ENCODE assay signal across 19 cellular contexts in genomic region chr2:233699424-233700027, GRCh38. TPM values are rescaled to one million over a fixed set of nuclear protein-coding genes. Genes with fewer than 3 reads are reported as not detected.
A peak's percentile ranks its signal among the peaks of the same experiment; 100 is the strongest.
DNase-seq lines count a peak whose midpoint lies in the region; ATAC-seq and TF ChIP-seq lines count a peak whose summit lies in the region.
"Had no signal": no experiment of that assay in that cellular context is flagged by ENCODE, and none has a peak within 500 bp of the region (broad histone marks: within the 10 kb centered on the region; RNA-seq: fewer than 3 reads in every experiment).

No MANE protein-coding gene starts in this region.

- no peak overlapping the region for H2AK5ac ChIP-seq in IMR-90 (ENCODE audit: low read depth, low read length)

- H2BK120ac ChIP-seq in IMR-90 (ENCODE audit: low read depth, low read length), result no peak overlapping the region

- no peak overlapping the region for H3K14ac ChIP-seq in IMR-90 (replicated peaks; ENCODE audit: low read depth, low read length)

- no peaks in the 10 kb centered on the region for H3K79me1 ChIP-seq in IMR-90 (ENCODE audit: low read depth in 1 of 2, low read length in 2 of 2)

- H4K8ac ChIP-seq in IMR-90 (ENCODE audit: low read depth in 2 of 2, low read length in 2 of 2), result no peak overlapping the region; a peak in 1 of 4 replicates

- DNase-seq in IMR-90 (no peak), brain microvascular endothelial cell (no peak), right lobe of liver (no peak), LoVo (ENCODE audit: low spot score) (no peak), Right ventricle myocardium superior (no peak), KBM-7 (no peak), iPS-NIHi7 (ENCODE audit: extremely low spot score) (no peak)
- DNase-seq: activated CD4-positive, CD25-positive, alpha-beta regulatory T cell treated with anti-CD3 and anti-CD28 coated beads, Interleukin-2, amount 50 U/mL, for 72 hours; activated naive CD4-positive, alpha-beta T cell treated with anti-CD3 and anti-CD28 coated beads, Interleukin-2, amount 50 U/mL, for 16 hours; NCI-H187 treated with DMSO at 0.1 percent for 48 hours; NCI-H526; Peyer's patch; T-helper 1 cell had no signal

- H3K27ac ChIP-seq in 22Rv1 (peak overlapping the region; percentile 21; the same call in 1 of the 2 replicates), IMR-90 (ENCODE audit: insufficient read depth, low read length) (peak overlapping the region; percentile 99; the same call in 1 of the 2 replicates), brain microvascular endothelial cell (peak overlapping the region; percentile 53), right lobe of liver (peak overlapping the region in 2 of 3 donors; percentile 62 to 86)
- H3K27ac ChIP-seq: gastroesophageal sphincter, HL-60 had no signal

- WGBS in IMR-90 (ENCODE audit: extremely low coverage in 2 of 2, insufficient read length in 1 of 2), 2 experiments, result no CpG with 5 or more reads among the region's 8 CpGs
- 65% methylated on average over 7 of the region's 8 CpGs for WGBS in right lobe of liver (ENCODE audit: insufficient coverage, low coverage, low lambda C conversion rate, missing lambda C conversion rate)

- H2AFZ ChIP-seq in IMR-90 (replicated peaks; ENCODE audit: low read length, poor library complexity), result no peak overlapping the region

- H4K5ac ChIP-seq in IMR-90 (ENCODE audit: low read depth, low read length), result peak overlapping the region; percentile 100

- no peaks in the 10 kb centered on the region for H4K20me1 ChIP-seq in IMR-90 (ENCODE audit: insufficient read depth, low read length)

- H3K36me3 ChIP-seq in IMR-90 (ENCODE audit: control insufficient read depth, insufficient read depth, low read length) (no peaks in the 10 kb centered on the region), brain microvascular endothelial cell (replicated peaks) (no peaks in the 10 kb centered on the region), right lobe of liver (no peaks in the 10 kb centered on the region)
- H3K36me3 ChIP-seq: gastroesophageal sphincter, Peyer's patch, prostate gland had no signal

- H3K27me3 ChIP-seq in IMR-90 (ENCODE audit: control insufficient read depth, insufficient read depth, low read length) (no peaks in the 10 kb centered on the region), brain microvascular endothelial cell (replicated peaks) (no peaks in the 10 kb centered on the region), right lobe of liver (no peaks in the 10 kb centered on the region)
- H3K27me3 ChIP-seq: gastroesophageal sphincter, Peyer's patch had no signal

- H3K9me1 ChIP-seq in IMR-90 (ENCODE audit: insufficient read depth, low read length), result no peaks in the 10 kb centered on the region

- TF ChIP-seq CTCF in 22Rv1 (IDR thresholded peaks at IDR 0.05) (no peak), IMR-90 (conservative IDR thresholded peaks at IDR 0.05; ENCODE audit: low read depth, low read length) (no peak), brain microvascular endothelial cell (IDR thresholded peaks at IDR 0.05; ENCODE audit: low read depth, low read length, missing control alignments) (no peak), right lobe of liver (IDR thresholded peaks at IDR 0.05) (no peak)

- H3K4me1 ChIP-seq in IMR-90 (ENCODE audit: control insufficient read depth, insufficient read depth, low read length) (peaks cover 4% of the 10 kb centered on the region), right lobe of liver (peaks cover 0 to 49% (median 18%) of the 10 kb centered on the region in 4 donors)
- H3K4me1 ChIP-seq: gastroesophageal sphincter, prostate gland had no signal

- TF ChIP-seq RAD21 in IMR-90 (IDR thresholded peaks at IDR 0.05; ENCODE audit: low read length), result no peak

- H3K9me3 ChIP-seq in IMR-90 (ENCODE audit: control insufficient read depth, insufficient read depth, low read length) (no peaks in the 10 kb centered on the region), right lobe of liver (no peaks in the 10 kb centered on the region)
- H3K9me3 ChIP-seq: gastroesophageal sphincter, Peyer's patch, prostate gland had no signal

- H3K23ac ChIP-seq in IMR-90 (ENCODE audit: low read depth, low read length), result no peak overlapping the region

- no peak overlapping the region for H3K4ac ChIP-seq in IMR-90 (ENCODE audit: low read depth, low read length)

- CTCF ChIA-PET in IMR-90 (lab: Yijun Ruan, JAX), result no interaction called here

- POLR2A ChIA-PET in IMR-90 (lab: Charles Lee; ENCODE audit: unreplicated experiment), result no interaction called here

- H3K4me3 ChIP-seq in IMR-90 (ENCODE audit: insufficient read depth, low read depth, low read length) (no peak overlapping the region), brain microvascular endothelial cell (ENCODE audit: low read depth, low read length) (no peak overlapping the region), right lobe of liver (no peak overlapping the region)
- H3K4me3 ChIP-seq: gastroesophageal sphincter, Peyer's patch, prostate gland had no signal

- no peak overlapping the region for H2BK15ac ChIP-seq in IMR-90 (ENCODE audit: low read depth, low read length)

- no peak overlapping the region for H3K4me2 ChIP-seq in IMR-90 (ENCODE audit: low read depth, low read length)

- H2BK20ac ChIP-seq in IMR-90 (ENCODE audit: low read depth, low read length), result no peak overlapping the region

- intact Hi-C loops in IMR-90 (cut with micrococcal nuclease), result no loop called here
- intact Hi-C loops in right lobe of liver (cut with DNase I), result no loop called here
- intact Hi-C loops in Right ventricle myocardium superior (cut with DNase I), result no loop called here

- peak overlapping the region; percentile 48; the same call in 1 of the 2 replicates for H3K9ac ChIP-seq in IMR-90 (ENCODE audit: low read depth, low read length)

- H2AK9ac ChIP-seq in IMR-90 (replicated peaks; ENCODE audit: low read depth, low read length, poor library complexity), result no peak overlapping the region

- no peak overlapping the region for H3K56ac ChIP-seq in IMR-90 (ENCODE audit: extremely low read depth, insufficient read depth, low read length)

- dilution Hi-C loops in IMR-90 (cut with HindIII; ENCODE audit: low sequenced_read_pairs, unreplicated experiment), result no loop called here

- H2BK5ac ChIP-seq in IMR-90 (ENCODE audit: low read depth, low read length, poor library complexity, severe bottlenecking), result peak overlapping the region; percentile 55

- ATAC-seq in IMR-90 (ENCODE audit: low read depth) (no peak), right lobe of liver (peak in 1 of 4 donors; percentile 32), Right ventricle myocardium superior (ENCODE audit: poor library complexity) (no peak)
- ATAC-seq: gastroesophageal sphincter had no signal

- BruUV-seq in IMR-90 (replicated peaks; lab: Mats Ljungman, UMichigan), result no TSS peak

- TF ChIP-seq POLR2A in IMR-90 (IDR thresholded peaks at IDR 0.05; ENCODE audit: low read depth, low read length) (no peak), right lobe of liver (IDR thresholded peaks at IDR 0.05) (no peak)

- H3K18ac ChIP-seq in IMR-90 (ENCODE audit: low read depth, low read length), result peak overlapping the region; percentile 100

- in situ Hi-C loops in IMR-90 (cut with MboI; ENCODE audit: low sequenced_read_pairs) (no loop called here), brain microvascular endothelial cell (cut with HindIII; ENCODE audit: low pct_ligation_motif_present, low sequenced_read_pairs) (no loop called here), KBM-7 (cut with MboI; ENCODE audit: low pct_unique_long_range_greater_than_20kb, low sequenced_read_pairs) (no loop called here)

- peak overlapping the region; percentile 21; the same call in 1 of the 2 replicates for H4K91ac ChIP-seq in IMR-90 (ENCODE audit: insufficient read depth, low read depth, low read length)

TF ChIP-seq in IMR-90, 13 proteins besides CTCF, POLR2A, EP300 and RAD21 (continues in another document):
- TF ChIP-seq MAZ (IDR thresholded peaks at IDR 0.05; ENCODE audit: borderline replicate concordance, low read depth, low read length), result no peak
- TF ChIP-seq SMC3 (IDR thresholded peaks at IDR 0.05; ENCODE audit: low read depth, low read length), result no peak
- TF ChIP-seq RFX5 (IDR thresholded peaks at IDR 0.05; ENCODE audit: low read depth, low read length), result no peak

RNA-seq across cellular contexts. Expression of gene UGT1A6, which starts 6.8 kb away (rescaled TPM):
- total RNA-seq in IMR-90 (2012; rRNA removed) (not detected in 2 replicates), right lobe of liver (100 to 1,000 TPM in 4 of 6 experiments, 10 to 100 TPM in 2; 79.4 to 315 (median 139) TPM), Right ventricle myocardium superior (0.32 TPM)
- not detected in 2 replicates for polyA plus RNA-seq in IMR-90 (2012; rRNA removed)
- 0.03 TPM in 1 of 2 replicates, not detected in the other for polyA plus RNA-seq in IMR-90 (2012; cell fraction: cytosol; rRNA removed)
- polyA plus RNA-seq in IMR-90 (2012; cell fraction: nucleus; rRNA removed; ENCODE audit: low replicate concordance), result not detected in 2 replicates
- total RNA-seq: A172, G401 had no signal

RNA-seq across cellular contexts. Expression of gene UGT1A5, which starts 13.2 kb away (rescaled TPM):
- total RNA-seq in IMR-90 (2012; rRNA removed) (not detected in 2 replicates), right lobe of liver (10 to 100 TPM in 1 of 6 experiments, 1 to 10 TPM in 5; 1.3 to 10.0 (median 3.8) TPM), Right ventricle myocardium superior (not detected)
- polyA plus RNA-seq in IMR-90 (2012; rRNA removed), result not detected in 2 replicates
- not detected in 2 replicates for polyA plus RNA-seq in IMR-90 (2012; cell fraction: cytosol; rRNA removed)
- polyA plus RNA-seq in IMR-90 (2012; cell fraction: nucleus; rRNA removed; ENCODE audit: low replicate concordance), result not detected in 2 replicates
- total RNA-seq: A172, G401, gastroesophageal sphincter had no signal

RNA-seq across cellular contexts. Expression of gene UGT1A7, which starts 17.8 kb away (rescaled TPM):
- total RNA-seq in IMR-90 (2012; rRNA removed) (not detected in 2 replicates), right lobe of liver (1 to 10 TPM; 1.3 to 6.9 (median 4.6) TPM), Right ventricle myocardium superior (not detected)
- not detected in 2 replicates for polyA plus RNA-seq in IMR-90 (2012; rRNA removed)
- not detected in 2 replicates for polyA plus RNA-seq in IMR-90 (2012; cell fraction: cytosol; rRNA removed)
- polyA plus RNA-seq in IMR-90 (2012; cell fraction: nucleus; rRNA removed; ENCODE audit: low replicate concordance), result not detected in 2 replicates
- total RNA-seq: A172, G401 had no signal

RNA-seq across cellular contexts. Expression of gene UGT1A4, which starts 19.0 kb away (rescaled TPM):
- total RNA-seq in IMR-90 (2012; rRNA removed), result not detected in 2 replicates
- polyA plus RNA-seq in IMR-90 (2012; rRNA removed), result not detected in 2 replicates
- not detected in 2 replicates for polyA plus RNA-seq in IMR-90 (2012; cell fraction: cytosol; rRNA removed)
- polyA plus RNA-seq in IMR-90 (2012; cell fraction: nucleus; rRNA removed; ENCODE audit: low replicate concordance), result not detected in 2 replicates
- 1,000 to 10,000 TPM in 1 of 6 experiments, 100 to 1,000 TPM in 4, 10 to 100 TPM in 1; 98.7 to 1,011 (median 214) TPM for total RNA-seq in right lobe of liver
- total RNA-seq in Right ventricle myocardium superior, result not detected
- total RNA-seq: A172, G401, prostate gland had no signal

RNA-seq across cellular contexts. Expression of gene UGT1A9, which starts 27.8 kb away (rescaled TPM):
- total RNA-seq in IMR-90 (2012; rRNA removed), result not detected in 2 replicates
- not detected in 2 replicates for polyA plus RNA-seq in IMR-90 (2012; rRNA removed)
- polyA plus RNA-seq in IMR-90 (2012; cell fraction: cytosol; rRNA removed), result not detected in 2 replicates
- not detected in 2 replicates for polyA plus RNA-seq in IMR-90 (2012; cell fraction: nucleus; rRNA removed; ENCODE audit: low replicate concordance)
- 100 to 1,000 TPM in 4 of 6 experiments, 10 to 100 TPM in 2; 91.6 to 365 (median 108) TPM for total RNA-seq in right lobe of liver
- not detected for total RNA-seq in Right ventricle myocardium superior
- total RNA-seq: A172, G401, gastroesophageal sphincter, prostate gland had no signal

Comparison
In these comparisons a context has a peak if more than half of its experiments do, and no peak if none do; other contexts are left out.
1. H3K27ac ChIP-seq: peak in every context shown above with its lines; median percentile 99 in IMR-90; 74 in right lobe of liver; 53 in brain microvascular endothelial cell; 21 in 22Rv1.
2. RNA of gene UGT1A6, which starts 6.8 kb away (total RNA-seq): 79.4 to 315 TPM in right lobe of liver; 0.32 TPM in Right ventricle myocardium superior (single experiment) and not detected in IMR-90; every median in the first group is over 10 times any median in the second.